In genomic region chr10:52540479-52540984, GRCh38 we compare ENCODE assay signal across 15 cellular contexts.
DNase-seq lines count a peak whose midpoint lies in the region; ATAC-seq and TF ChIP-seq lines count a peak whose summit lies in the region.
"Had no signal": no experiment of that assay in that cellular context is flagged by ENCODE, and none has a peak within 500 bp of the region (broad histone marks: within the 10 kb centered on the region; RNA-seq: fewer than 3 reads in every experiment).

No MANE protein-coding gene starts in this region.

- DNase-seq in GM23248 = peak; percentile 42
- DNase-seq in hepatocyte (ENCODE audit: low spot score) = no peak
- peak; percentile 27 for DNase-seq in retina
- DNase-seq in NCI-H2227 treated with DMSO at 0.1 percent for 48 hours (lab: John Stamatoyannopoulos, UW) = no peak
- no peak for DNase-seq in Peyer's patch
- no peak for DNase-seq in NCI-H446 treated with DMSO at 0.1 percent for 48 hours (lab: John Stamatoyannopoulos, UW)
- DNase-seq: CD8-positive, alpha-beta memory T cell; DMS79 treated with DMSO at 0.1 percent for 48 hours; NCI-H1105 treated with DMSO at 0.1 percent for 48 hours; NCI-H187; NCI-H446; SJCRH30 had no signal

- H2AFZ ChIP-seq in GM23248 (no peak overlapping the region), hepatocyte (no peak overlapping the region)

- H3K79me2 ChIP-seq in GM23248 (ENCODE audit: insufficient read depth) (no peaks in the 10 kb centered on the region), hepatocyte (no peaks in the 10 kb centered on the region)

- 1 to 9% methylated on average over 2 of the region's 2 CpGs for WGBS in GM23248 (ENCODE audit: low coverage in 1 of 2, low lambda C conversion rate in 2 of 2, missing lambda C conversion rate in 2 of 2), 2 experiments
- WGBS in hepatocyte (ENCODE audit: low lambda C conversion rate, missing lambda C conversion rate) = 26% methylated on average over 2 of the region's 2 CpGs

- TF ChIP-seq CTCF in hepatocyte (IDR thresholded peaks at IDR 0.05; ENCODE audit: poor library complexity) = no peak
- TF ChIP-seq CTCF in Peyer's patch (IDR thresholded peaks at IDR 0.05) = no peak

- H4K20me1 ChIP-seq in GM23248 (ENCODE audit: insufficient read depth) = no peaks in the 10 kb centered on the region
- H4K20me1 ChIP-seq in hepatocyte (ENCODE audit: insufficient read depth, poor library complexity, severe bottlenecking) = no peaks in the 10 kb centered on the region

- H3K36me3 ChIP-seq in GM23248 (ENCODE audit: low read depth) (no peaks in the 10 kb centered on the region), hepatocyte (replicated peaks; ENCODE audit: insufficient read depth, low read depth) (no peaks in the 10 kb centered on the region), Peyer's patch (no peaks in the 10 kb centered on the region)
- H3K36me3 ChIP-seq: SJCRH30 had no signal

- H3K4me1 ChIP-seq in GM23248 (ENCODE audit: insufficient read depth) (peaks cover 47% of the 10 kb centered on the region), hepatocyte (ENCODE audit: insufficient read depth) (peaks cover 5% of the 10 kb centered on the region), Peyer's patch (no peaks in the 10 kb centered on the region)

- H3K9ac ChIP-seq in GM23248 = no peak overlapping the region

- H3K9me2 ChIP-seq in GM23248 (ENCODE audit: insufficient read depth) (no peaks in the 10 kb centered on the region), hepatocyte (replicated peaks; ENCODE audit: insufficient read depth) (no peaks in the 10 kb centered on the region)

- H3K27me3 ChIP-seq in GM23248 (replicated peaks; ENCODE audit: insufficient read depth) (no peaks in the 10 kb centered on the region), hepatocyte (no peaks in the 10 kb centered on the region), Peyer's patch (no peaks in the 10 kb centered on the region)
- H3K27me3 ChIP-seq: SJCRH30 had no signal

- no peak for TF ChIP-seq POLR2A in Peyer's patch (IDR thresholded peaks at IDR 0.05)

- in situ Hi-C loops in GM23248 (cut with MboI) = no loop called here

- H3K27ac ChIP-seq in GM23248 (peak overlapping the region; percentile 32), hepatocyte (peak overlapping the region; percentile 9), Peyer's patch (no peak overlapping the region)
- H3K27ac ChIP-seq: RWPE1, SJCRH30 had no signal

- H3K4me2 ChIP-seq in GM23248 (ENCODE audit: unreplicated experiment) (peak overlapping the region; percentile 19), hepatocyte (no peak overlapping the region)

- H3K4me3 ChIP-seq in GM23248 (no peak overlapping the region), hepatocyte (no peak overlapping the region), Peyer's patch (no peak overlapping the region)
- H3K4me3 ChIP-seq: SJCRH30 had no signal

- H3K9me3 ChIP-seq in GM23248 (ENCODE audit: low read depth) (no peaks in the 10 kb centered on the region), hepatocyte (ENCODE audit: low read depth) (no peaks in the 10 kb centered on the region), Peyer's patch (no peaks in the 10 kb centered on the region)
- H3K9me3 ChIP-seq: SJCRH30 had no signal

- ATAC-seq in SK-N-SH treated with all-trans-retinoic acid at 6 μM for 48 hours (peak; percentile 88), GM18868 (IDR thresholded peaks at IDR 0.05; ENCODE audit: unreplicated experiment) (no peak)

- peaks cover 34% of the 10 kb centered on the region for H3F3A ChIP-seq in GM23248 (ENCODE audit: insufficient read depth)

TF ChIP-seq in SK-N-SH treated with all-trans-retinoic acid at 6 μM for 48 hours, 23 proteins besides CTCF, POLR2A, EP300 and RAD21 (continues in another document):
- TF ChIP-seq ZNF565 (CRISPR knock-in tag; conservative IDR thresholded peaks at IDR 0.05; ENCODE audit: low read depth) = no peak
- no peak for TF ChIP-seq ZNF70 (CRISPR knock-in tag; IDR thresholded peaks at IDR 0.05)
- peak; percentile 88 for TF ChIP-seq ISL1 (CRISPR knock-in tag; IDR thresholded peaks at IDR 0.05)
- TF ChIP-seq TCF4 (CRISPR knock-in tag; IDR thresholded peaks at IDR 0.05; ENCODE audit: borderline replicate concordance) = no peak
- peak; percentile 86 for TF ChIP-seq TSHZ2 (CRISPR knock-in tag; IDR thresholded peaks at IDR 0.05)
- TF ChIP-seq ZFP30 (CRISPR knock-in tag; IDR thresholded peaks at IDR 0.05) = no peak
- peak; percentile 72 for TF ChIP-seq RARB (CRISPR knock-in tag; IDR thresholded peaks at IDR 0.05)
- TF ChIP-seq ARNTL (CRISPR knock-in tag; IDR thresholded peaks at IDR 0.05; ENCODE audit: borderline replicate concordance, low read depth) = no peak
- TF ChIP-seq POU6F1 (CRISPR knock-in tag; IDR thresholded peaks at IDR 0.05; ENCODE audit: borderline replicate concordance, low read depth) = peak; percentile 72; the same call in 1 of the 2 replicates
- TF ChIP-seq ZC3H10 (CRISPR knock-in tag; IDR thresholded peaks at IDR 0.05) = peak; percentile 99
- peak; percentile 84 for TF ChIP-seq SNAI2 (CRISPR knock-in tag; IDR thresholded peaks at IDR 0.05)
- TF ChIP-seq GLIS3 (CRISPR knock-in tag; IDR thresholded peaks at IDR 0.05) = no peak
- peak; percentile 65; the same call in 1 of the 2 replicates for TF ChIP-seq CSRNP3 (CRISPR knock-in tag; IDR thresholded peaks at IDR 0.05)
- no peak for TF ChIP-seq ZFP3 (CRISPR knock-in tag; IDR thresholded peaks at IDR 0.05)
- no peak for TF ChIP-seq CSDC2 (CRISPR knock-in tag; IDR thresholded peaks at IDR 0.05)
- TF ChIP-seq TOX (CRISPR knock-in tag; IDR thresholded peaks at IDR 0.05; ENCODE audit: borderline replicate concordance) = peak; percentile 99
- TF ChIP-seq PPARA (CRISPR knock-in tag; IDR thresholded peaks at IDR 0.05; ENCODE audit: borderline replicate concordance) = no peak
- TF ChIP-seq ZNF8 (CRISPR knock-in tag; IDR thresholded peaks at IDR 0.05) = no peak
- no peak for TF ChIP-seq OSR1 (CRISPR knock-in tag; IDR thresholded peaks at IDR 0.05)
- TF ChIP-seq BACH2 (CRISPR knock-in tag; IDR thresholded peaks at IDR 0.05; ENCODE audit: borderline replicate concordance) = no peak
- 0 out of 2 replicates have a peak, but pooled peaks have one; percentile 48 for TF ChIP-seq ESRRG (CRISPR knock-in tag; IDR thresholded peaks at IDR 0.05)

Comparison
In these comparisons a context has a peak if more than half of its experiments do, and no peak if none do; other contexts are left out.
1. DNase-seq: peak in GM23248 (single experiment) and retina (single experiment); none in hepatocyte (single experiment), NCI-H2227 treated with DMSO at 0.1 percent for 48 hours (single experiment), Peyer's patch (0 of 3) and NCI-H446 treated with DMSO at 0.1 percent for 48 hours (single experiment).
2. H3K27ac ChIP-seq: peak in GM23248 (single experiment) and hepatocyte (single experiment); none in Peyer's patch (0 of 4).